Comparison of ENCODE assay signal across 21 cellular contexts in genomic region chr4:184575306-184575705, GRCh38.
DNase-seq lines count a peak whose midpoint lies in the region; ATAC-seq, FAIRE-seq and TF ChIP-seq lines count a peak whose summit lies in the region.
"Had no signal": no experiment of that assay in that cellular context is flagged by ENCODE, and none has a peak within 500 bp of the region (broad histone marks: within the 10 kb centered on the region; RNA-seq: fewer than 3 reads in every experiment).

No MANE protein-coding gene starts in this region.

- H3K79me2 ChIP-seq in SK-N-SH (ENCODE audit: insufficient read depth): no peaks in the 10 kb centered on the region

- no peaks in the 10 kb centered on the region for H4K20me1 ChIP-seq in SK-N-SH (ENCODE audit: insufficient read depth)

- H3K9me2 ChIP-seq in SK-N-SH: no peaks in the 10 kb centered on the region

- ATAC-seq in SK-N-SH treated with all-trans-retinoic acid at 6 μM for 48 hours: peak; percentile 53; the same call in 2 of the 3 replicates
- ATAC-seq in A549: 0 out of 6 replicates have a peak, but pooled peaks of 1 of the 2 experiments have one; percentile 36
- ATAC-seq in central memory CD8-positive, alpha-beta T cell (replicated peaks; ENCODE audit: extremely low read depth, poor library complexity, severe bottlenecking): no peak
- ATAC-seq: natural killer cell treated with Interleukin-12 subunit alpha and Interleukin-12 subunit beta and Interleukin-15 and Interleukin-18, amount 100 ng/mL, for 72 hours had no signal

- no peak overlapping the region for H3K27ac ChIP-seq in SK-N-SH (ENCODE audit: low read depth in 2 of 2, low read length in 1 of 2)
- no peak overlapping the region for H3K27ac ChIP-seq in A549
- H3K27ac ChIP-seq: C4-2B, esophagus muscularis mucosa had no signal

- H3K27me3 Mint-ChIP-seq in central memory CD8-positive, alpha-beta T cell: no peaks in the 10 kb centered on the region
- H3K27me3 Mint-ChIP-seq in CD14-positive monocyte (ENCODE audit: low read depth in 3 of 3): peaks cover 0 to 2% (median 0%) of the 10 kb centered on the region in 3 donors
- H3K27me3 Mint-ChIP-seq: activated CD4-positive, alpha-beta memory T cell treated with anti-CD3 and anti-CD28 coated beads, Interleukin-2, amount 10 ng/mL, durations not matched to agents 7 days and 5 days; natural killer cell treated with Interleukin-12 subunit alpha and Interleukin-12 subunit beta and Interleukin-15 and Interleukin-18, amount 100 ng/mL, for 72 hours had no signal

- H3K4me3 ChIP-seq in SK-N-SH (ENCODE audit: low read depth in 2 of 2, low read length in 1 of 2): no peak overlapping the region
- no peak overlapping the region for H3K4me3 ChIP-seq in A549
- H3K4me3 ChIP-seq: esophagus muscularis mucosa, HAP-1 had no signal

- no peak overlapping the region for H3K9ac ChIP-seq in SK-N-SH

- 41% methylated on average over 1 of the region's 1 CpG for WGBS in SK-N-SH (ENCODE audit: low lambda C conversion rate)
- WGBS in A549 (ENCODE audit: missing lambda C conversion rate): 0% methylated on average over 1 of the region's 1 CpG

- no peak overlapping the region for H3K4me3 Mint-ChIP-seq in central memory CD8-positive, alpha-beta T cell
- H3K4me3 Mint-ChIP-seq in CD14-positive monocyte: no peak overlapping the region
- H3K4me3 Mint-ChIP-seq: activated CD4-positive, alpha-beta memory T cell treated with anti-CD3 and anti-CD28 coated beads, Interleukin-2, amount 10 ng/mL, durations not matched to agents 7 days and 5 days; natural killer cell treated with Interleukin-12 subunit alpha and Interleukin-12 subunit beta and Interleukin-15 and Interleukin-18, amount 100 ng/mL, for 72 hours had no signal

- intact Hi-C loops in CD14-positive monocyte (cut with micrococcal nuclease): no loop called here

- no peaks in the 10 kb centered on the region; a peak in 1 of 4 replicates for H3K4me1 ChIP-seq in SK-N-SH (ENCODE audit: control insufficient read depth in 1 of 2, insufficient read depth in 2 of 2, low read depth in 1 of 2, low read length in 1 of 2)
- no peaks in the 10 kb centered on the region for H3K4me1 ChIP-seq in A549
- H3K4me1 ChIP-seq: esophagus muscularis mucosa, HAP-1 had no signal

- DNase-seq in SK-N-SH: no peak
- DNase-seq in A549 (ENCODE audit: low read depth in 1 of 2, low spot score in 1 of 2): no peak
- peak; percentile 18 for DNase-seq in NAMALWA (ENCODE audit: low spot score)
- DNase-seq in central memory CD8-positive, alpha-beta T cell (ENCODE audit: low spot score in 2 of 2): no peak
- DNase-seq in CD14-positive monocyte (ENCODE audit: low spot score): no peak
- no peak for DNase-seq in epidermal melanocyte (ENCODE audit: insufficient read length, low spot score)
- no peak for DNase-seq in NOMO-1 (lab: John Stamatoyannopoulos, UW; ENCODE audit: unreplicated experiment in 2 of 2)
- DNase-seq: ACHN; activated CD4-positive, alpha-beta memory T cell treated with anti-CD3 and anti-CD28 coated beads, Interleukin-2, amount 10 ng/mL, durations not matched to agents 7 days and 5 days; DMS 273 treated with DMSO at 0.1 percent for 48 hours; GF-D8; mesenchymal stem cell; NCI-H1930; NCI-H446; posterior cingulate gyrus; RPMI8226 had no signal

- H3F3A ChIP-seq in SK-N-SH (replicated peaks; ENCODE audit: insufficient read depth): peaks cover 7% of the 10 kb centered on the region

- POLR2A ChIA-PET in SK-N-SH (lab: Yijun Ruan, JAX) (no interaction called here), A549 (lab: Yijun Ruan, JAX) (no interaction called here)

- no peaks in the 10 kb centered on the region for H3K9me3 Mint-ChIP-seq in central memory CD8-positive, alpha-beta T cell
- H3K9me3 Mint-ChIP-seq in CD14-positive monocyte: peaks cover 4 to 17% (median 10%) of the 10 kb centered on the region in 7 donors
- H3K9me3 Mint-ChIP-seq: natural killer cell treated with Interleukin-12 subunit alpha and Interleukin-12 subunit beta and Interleukin-15 and Interleukin-18, amount 100 ng/mL, for 72 hours had no signal

- TF ChIP-seq EP300 in SK-N-SH (IDR thresholded peaks at IDR 0.05; ENCODE audit: borderline replicate concordance in 1 of 2, low read depth in 1 of 2, low read length in 1 of 2): no peak
- TF ChIP-seq EP300 in A549 (IDR thresholded peaks at IDR 0.05): no peak

- no peaks in the 10 kb centered on the region for H3K36me3 ChIP-seq in SK-N-SH (replicated peaks in 1 of 2; ENCODE audit: control insufficient read depth in 1 of 2, insufficient read depth in 2 of 2, low read length in 1 of 2)
- H3K36me3 ChIP-seq: esophagus muscularis mucosa, HAP-1 had no signal

- H3K9me3 ChIP-seq in SK-N-SH (no peaks in the 10 kb centered on the region), A549 (no peaks in the 10 kb centered on the region)
- H3K9me3 ChIP-seq: HAP-1 had no signal

- TF ChIP-seq CTCF in SK-N-SH (IDR thresholded peaks at IDR 0.05) (no peak), A549 (IDR thresholded peaks at IDR 0.05) (no peak), CD14-positive monocyte (IDR thresholded peaks at IDR 0.05) (no peak)

- TF ChIP-seq POLR2A in A549 (IDR thresholded peaks at IDR 0.05; ENCODE audit: low read length): no peak

- TF ChIP-seq RAD21 in SK-N-SH (IDR thresholded peaks at IDR 0.05; ENCODE audit: low read length) (no peak), A549 (conservative IDR thresholded peaks at IDR 0.05 in 1 of 2, IDR thresholded peaks at IDR 0.05 in 1 of 2) (no peak)

- H3K4me2 ChIP-seq in SK-N-SH (no peak overlapping the region), A549 (no peak overlapping the region)

- H2AFZ ChIP-seq in SK-N-SH (ENCODE audit: low read depth): no peak overlapping the region

- CTCF ChIA-PET in SK-N-SH (lab: Yijun Ruan, JAX): interaction anchor here (0.6 kb wide), 1 partner anchor 1386 kb away, joined by 3 read pairs; no protein-coding TSS in a partner anchor
- CTCF ChIA-PET in A549 (lab: Yijun Ruan, JAX): interaction anchor here (0.6 kb wide), 1 partner anchor 269 kb away, joined by 3 read pairs; no protein-coding TSS in a partner anchor

- FAIRE-seq in A549 (lab: Jason Lieb, UNC): peak; percentile 7

- no peaks in the 10 kb centered on the region for H3K36me3 Mint-ChIP-seq in central memory CD8-positive, alpha-beta T cell (ENCODE audit: insufficient read depth)
- H3K36me3 Mint-ChIP-seq in CD14-positive monocyte: no peaks in the 10 kb centered on the region
- H3K36me3 Mint-ChIP-seq: natural killer cell treated with Interleukin-12 subunit alpha and Interleukin-12 subunit beta and Interleukin-15 and Interleukin-18, amount 100 ng/mL, for 72 hours had no signal

- H3K27me3 ChIP-seq in SK-N-SH (ENCODE audit: insufficient read depth): no peaks in the 10 kb centered on the region
- H3K27me3 ChIP-seq: esophagus muscularis mucosa had no signal

- peak overlapping the region; percentile 39 for H3K27ac Mint-ChIP-seq in central memory CD8-positive, alpha-beta T cell (ENCODE audit: low read depth)
- no peak overlapping the region for H3K27ac Mint-ChIP-seq in CD14-positive monocyte
- H3K27ac Mint-ChIP-seq: natural killer cell treated with Interleukin-12 subunit alpha and Interleukin-12 subunit beta and Interleukin-15 and Interleukin-18, amount 100 ng/mL, for 72 hours had no signal

- H3K4me1 Mint-ChIP-seq in central memory CD8-positive, alpha-beta T cell: no peaks in the 10 kb centered on the region
- H3K4me1 Mint-ChIP-seq in CD14-positive monocyte: no peaks in the 10 kb centered on the region

TF ChIP-seq in SK-N-SH treated with all-trans-retinoic acid at 6 μM for 48 hours, 23 proteins besides CTCF, POLR2A, EP300 and RAD21 (continues in another document):
- no peak for TF ChIP-seq ZFP3 (CRISPR knock-in tag; IDR thresholded peaks at IDR 0.05)
- TF ChIP-seq POU6F1 (CRISPR knock-in tag; IDR thresholded peaks at IDR 0.05; ENCODE audit: borderline replicate concordance, low read depth): no peak

TF ChIP-seq in SK-N-SH, 30 proteins besides CTCF, POLR2A, EP300 and RAD21 (continues in another document):
- no peak for TF ChIP-seq YY1 (IDR thresholded peaks at IDR 0.05; ENCODE audit: low read depth)
- no peak for TF ChIP-seq EZH2phosphoT487 (IDR thresholded peaks at IDR 0.05; ENCODE audit: borderline replicate concordance, low read depth)

TF ChIP-seq in A549, 52 proteins besides CTCF, POLR2A, EP300 and RAD21:
- no peak for TF ChIP-seq HMGXB4 (CRISPR knock-in tag; IDR thresholded peaks at IDR 0.05; ENCODE audit: borderline replicate concordance)
- no peak for TF ChIP-seq CHD2 (IDR thresholded peaks at IDR 0.05; ENCODE audit: low read length, partially characterized antibody)
- no peak for TF ChIP-seq ZC3H11A (IDR thresholded peaks at IDR 0.05)
- TF ChIP-seq FOXS1 (CRISPR knock-in tag; IDR thresholded peaks at IDR 0.05): no peak
- TF ChIP-seq E2F6 (IDR thresholded peaks at IDR 0.05; ENCODE audit: borderline replicate concordance, low read depth): no peak
- no peak for TF ChIP-seq TP53 (CRISPR knock-in tag; IDR thresholded peaks at IDR 0.05)
- no peak for TF ChIP-seq KDM5A (IDR thresholded peaks at IDR 0.05)
- TF ChIP-seq ESRRA (IDR thresholded peaks at IDR 0.05; ENCODE audit: borderline replicate concordance, low read length): no peak
- no peak for TF ChIP-seq JUNB (IDR thresholded peaks at IDR 0.05)
- no peak for TF ChIP-seq RCOR1 (IDR thresholded peaks at IDR 0.05; ENCODE audit: low read depth, low read length)
